1 cellular context compared by ENCODE assay signal in genomic region chr11:118114266-118114665, GRCh38.
TF ChIP-seq lines count a peak whose summit lies in the region.

No MANE protein-coding gene starts in this region.

TF ChIP-seq in HEK293, 187 proteins besides CTCF, POLR2A, EP300 and RAD21 (continued from another document):
- TF ChIP-seq ZNF488 (tag by site-specific recombination; IDR thresholded peaks at IDR 0.05) (no peak), ZNF785 (tag by site-specific recombination; IDR thresholded peaks at IDR 0.05) (no peak), SCRT1 (tag by site-specific recombination; IDR thresholded peaks at IDR 0.05; ENCODE audit: borderline replicate concordance) (peak; percentile 38; the same call in 1 of the 2 replicates), SCRT2 (tag by site-specific recombination; IDR thresholded peaks at IDR 0.05) (peak; percentile 55; the same call in 1 of the 2 replicates), ZNF658 (tag by site-specific recombination; IDR thresholded peaks at IDR 0.05) (no peak), ZFP3 (tag by site-specific recombination; IDR thresholded peaks at IDR 0.05; ENCODE audit: low read depth) (no peak), ZBTB6 (tag by site-specific recombination; IDR thresholded peaks at IDR 0.05) (no peak), ZNF560 (tag by site-specific recombination; IDR thresholded peaks at IDR 0.05; ENCODE audit: borderline replicate concordance) (no peak), RBAK (tag by site-specific recombination; IDR thresholded peaks at IDR 0.05) (no peak), ZNF404 (tag by site-specific recombination; IDR thresholded peaks at IDR 0.05) (no peak), ZNF521 (tag by site-specific recombination; IDR thresholded peaks at IDR 0.05) (no peak)
- TF ChIP-seq, protein P1, sequence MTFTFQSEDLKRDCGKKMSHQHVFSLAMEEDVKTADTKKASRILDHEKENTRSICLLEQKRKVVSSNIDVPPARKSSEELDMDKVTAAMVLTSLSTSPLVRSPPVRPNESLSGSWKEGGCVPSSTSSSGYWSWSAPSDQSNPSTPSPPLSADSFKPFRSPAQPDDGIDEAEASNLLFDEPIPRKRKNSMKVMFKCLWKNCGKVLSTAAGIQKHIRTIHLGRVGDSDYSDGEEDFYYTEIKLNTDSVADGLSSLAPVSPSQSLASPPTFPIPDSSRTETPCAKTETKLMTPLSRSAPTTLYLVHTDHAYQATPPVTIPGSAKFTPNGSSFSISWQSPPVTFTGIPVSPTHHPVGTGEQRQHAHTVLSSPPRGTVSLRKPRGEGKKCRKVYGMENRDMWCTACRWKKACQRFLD (tag by site-specific recombination; IDR thresholded peaks at IDR 0.05): no peak
